Comparison of ENCODE assay signal across 30 cellular contexts in genomic region chr18:30650499-30650898, GRCh38.
"Had no signal": no experiment of that assay in that cellular context is flagged by ENCODE, and none has a peak within 500 bp of the region (broad histone marks: within the 10 kb centered on the region; RNA-seq: fewer than 3 reads in every experiment).

No MANE protein-coding gene starts in this region.

- FAIRE-seq: astrocyte, bronchial epithelial cell, endometrium, endothelial cell of umbilical vein had no signal

- ATAC-seq: activated CD4-positive, CD25-positive, alpha-beta regulatory T cell treated with anti-CD3 and anti-CD28 coated beads, Interleukin-2, amount 50 U/mL, for 24 hours; activated CD8-positive, alpha-beta T cell treated with anti-CD3 and anti-CD28 coated beads for 36 hours; activated T-cell treated with anti-CD3 and anti-CD28 coated beads, Interleukin-2, amount 50 U/mL, for 4 hours; activated T-helper 17 cell treated with anti-CD3 and anti-CD28 coated beads, Interleukin-2, amount 50 U/mL, for 72 hours; T-helper 17 cell had no signal

- H3K27ac ChIP-seq: brain microvascular endothelial cell, epithelial cell of prostate, esophagus squamous epithelium, WERI-Rb-1 had no signal

- H3K4me3 ChIP-seq: esophagus squamous epithelium had no signal

- H3K36me3 ChIP-seq: brain microvascular endothelial cell, esophagus squamous epithelium, WERI-Rb-1 had no signal

- H3K9me3 ChIP-seq: esophagus squamous epithelium had no signal

- H3K4me1 ChIP-seq: esophagus squamous epithelium had no signal

- H3K27me3 ChIP-seq: brain microvascular endothelial cell, esophagus squamous epithelium had no signal

- DNase-seq: activated B cell treated with CpG ODN at 0.5 μM for 24 hours; activated CD4-positive, alpha-beta T cell treated with anti-CD3 and anti-CD28 coated beads for 48 hours; activated CD4-positive, alpha-beta T cell treated with anti-CD3 and anti-CD28 coated beads, Interleukin-2, amount 50 U/mL, for 1 hour; activated CD4-positive, alpha-beta T cell treated with anti-CD3 and anti-CD28 coated beads, Interleukin-2, amount 50 U/mL, for 48 hours; activated CD8-positive, alpha-beta memory T cell treated with anti-CD3 and anti-CD28 coated beads for 24 hours; activated CD8-positive, alpha-beta T cell treated with anti-CD3 and anti-CD28 coated beads for 36 hours; activated effector memory CD4-positive, alpha-beta T cell treated with Interleukin-2 at 50 U/mL for 16 hours; activated gamma-delta T cell treated with Interleukin-2 at 50 U/mL for 16 hours; activated naive CD4-positive, alpha-beta T cell treated with anti-CD3 and anti-CD28 coated beads, Interleukin-2, amount 50 U/mL, for 16 hours; activated naive CD4-positive, alpha-beta T cell treated with Interleukin-2 at 50 U/mL for 16 hours; activated T-cell treated with anti-CD3 and anti-CD28 coated beads, Interleukin-2, amount 50 U/mL, for 4 hours; amniotic stem cell; anterior cingulate cortex; brain microvascular endothelial cell; cortex of kidney; dermis blood vessel endothelial cell; effector CD8-positive, alpha-beta T cell; esophagus squamous epithelium; foreskin melanocyte; head of caudate nucleus; T-helper 17 cell; T1000; WERI-Rb-1 had no signal
